Comparison of ENCODE assay signal across 1 cellular context in genomic region chr6:47309326-47310130, GRCh38.
TF ChIP-seq lines count a peak whose summit lies in the region.

TNFRSF21 (minus strand) TSS chr6:47309905; CDS start chr6:47309511, 394 bp downstream.

TF ChIP-seq in HEK293, 187 proteins besides CTCF, POLR2A, EP300 and RAD21 (continued from another document):
- TF ChIP-seq ZBTB49 (tag by site-specific recombination; IDR thresholded peaks at IDR 0.05; ENCODE audit: low read depth) (no peak), ZNF174 (tag by site-specific recombination; IDR thresholded peaks at IDR 0.05) (no peak), ZNF513 (tag by site-specific recombination; IDR thresholded peaks at IDR 0.05) (no peak), ZEB2 (tag by site-specific recombination; IDR thresholded peaks at IDR 0.05) (peak; percentile 98), ZSCAN30 (tag by site-specific recombination; IDR thresholded peaks at IDR 0.05) (peak; percentile 60; the same call in 1 of the 2 replicates), KLF1 (tag by site-specific recombination; IDR thresholded peaks at IDR 0.05) (peak; percentile 57), ZNF416 (tag by site-specific recombination; IDR thresholded peaks at IDR 0.05) (no peak), ZBTB20 (tag by site-specific recombination; IDR thresholded peaks at IDR 0.05) (peak; percentile 72; the same call in 1 of the 2 replicates), ZNF624 (tag by site-specific recombination; IDR thresholded peaks at IDR 0.05) (no peak), ZSCAN23 (tag by site-specific recombination; IDR thresholded peaks at IDR 0.05) (0 out of 2 replicates have a peak, but pooled peaks have one; percentile 24), ZNF777 (tag by site-specific recombination; IDR thresholded peaks at IDR 0.05; ENCODE audit: borderline replicate concordance) (no peak), ZNF629 (tag by site-specific recombination; IDR thresholded peaks at IDR 0.05) (peak; percentile 93), ZNF114 (tag by site-specific recombination; IDR thresholded peaks at IDR 0.05) (no peak), ZNF280D (tag by site-specific recombination; IDR thresholded peaks at IDR 0.05) (no peak), HOXD13 (CRISPR knock-in tag; IDR thresholded peaks at IDR 0.05; ENCODE audit: borderline replicate concordance) (0 out of 2 replicates have a peak, but pooled peaks have one; percentile 50), ZNF544 (tag by site-specific recombination; IDR thresholded peaks at IDR 0.05) (no peak), ZFP41 (tag by site-specific recombination; IDR thresholded peaks at IDR 0.05; ENCODE audit: borderline replicate concordance) (no peak), PRDM1 (tag by site-specific recombination; IDR thresholded peaks at IDR 0.05) (peak; percentile 89), ZNF394 (tag by site-specific recombination; IDR thresholded peaks at IDR 0.05; ENCODE audit: borderline replicate concordance) (peak; percentile 86; the same call in 1 of the 2 replicates), ZNF610 (tag by site-specific recombination; IDR thresholded peaks at IDR 0.05; ENCODE audit: borderline replicate concordance) (0 out of 2 replicates have a peak, but pooled peaks have one; percentile 25), ZNF654 (tag by site-specific recombination; IDR thresholded peaks at IDR 0.05; ENCODE audit: low read depth) (peak; percentile 78), ZNF596 (tag by site-specific recombination; IDR thresholded peaks at IDR 0.05) (no peak), ZNF324 (tag by site-specific recombination; IDR thresholded peaks at IDR 0.05) (0 out of 2 replicates have a peak, but pooled peaks have one; percentile 31), BCL11A (tag by site-specific recombination; IDR thresholded peaks at IDR 0.05; ENCODE audit: low read depth) (no peak; the same call in 1 of the 2 replicates), ZNF23 (tag by site-specific recombination; IDR thresholded peaks at IDR 0.05; ENCODE audit: borderline replicate concordance) (no peak), ZBTB26 (tag by site-specific recombination; optimal IDR thresholded peaks at IDR 0.05) (peak; percentile 79), ZNF776 (tag by site-specific recombination; IDR thresholded peaks at IDR 0.05; ENCODE audit: borderline replicate concordance) (no peak)
